25 cellular contexts compared by ENCODE assay signal in genomic region chr19:50321831-50322230, GRCh38. TPM values are rescaled to one million over a fixed set of nuclear protein-coding genes. Genes with fewer than 3 reads are reported as not detected.
"Had no signal": no experiment of that assay in that cellular context is flagged by ENCODE, and none has a peak within 500 bp of the region (broad histone marks: within the 10 kb centered on the region; RNA-seq: fewer than 3 reads in every experiment).

No MANE protein-coding gene starts in this region.

- DNase-seq: IMR-90, Karpas-422, KG1, MG63, NCI-H1092, NCI-H1105 treated with DMSO at 0.1 percent for 48 hours, NCI-H1417 treated with DMSO at 0.1 percent for 48 hours, NCI-H146, NCI-H1694 treated with DMSO at 0.1 percent for 48 hours, NCI-H1930, NCI-H2081, NCI-H2107, NCI-H226, NCI-H446, NCI-H510A, NCI-H524 treated with DMSO at 0.1 percent for 48 hours, NCI-H69, NCI-H774, Right ventricle myocardium superior, RPMI8226, SIG-M5 had no signal

- H3K9me3 ChIP-seq: SJSA1 had no signal

- H3K4me3 ChIP-seq: MG63, SJSA1, SK-N-MC had no signal

- H3K36me3 ChIP-seq: MG63, SJSA1 had no signal

- ATAC-seq: HepG2 had no signal

- H3K27ac ChIP-seq: SJSA1, SK-N-MC had no signal

RNA-seq across cellular contexts. Expression of gene KCNC3, which starts 7.3 kb away (rescaled TPM):
- total RNA-seq: HT1080, IMR-90, SJSA1 had no signal

RNA-seq across cellular contexts. Expression of gene NAPSA, which starts 43.6 kb away (rescaled TPM):
- total RNA-seq: HepG2, HT1080, IMR-90, SJSA1 had no signal
- polyA plus RNA-seq: HepG2 had no signal
